8 cellular contexts compared by ENCODE assay signal in genomic region chr1:26921126-26921461, GRCh38. TPM values are rescaled to one million over a fixed set of nuclear protein-coding genes. Genes with fewer than 3 reads are reported as not detected.
DNase-seq lines count a peak whose midpoint lies in the region; ATAC-seq and TF ChIP-seq lines count a peak whose summit lies in the region.

No MANE protein-coding gene starts in this region.

- H3K9me3 Mint-ChIP-seq in T-cell = no peaks in the 10 kb centered on the region

- peak overlapping the region; percentile 45 for H3K4me3 ChIP-seq in cardiac muscle cell
- H3K4me3 ChIP-seq in skeletal muscle cell (ENCODE audit: low read depth, low read length) = peak overlapping the region; percentile 91

- CTCF ChIA-PET in T-cell (lab: Charles Lee) = interaction anchor here in 1 of 2 donors (0.5 kb wide), 1 partner anchor 369 kb away, joined by 3 read pairs; no protein-coding TSS in a partner anchor

- H3K4me1 ChIP-seq in cardiac muscle cell (ENCODE audit: low read depth) = peaks cover 9% of the 10 kb centered on the region

- peaks cover 3% of the 10 kb centered on the region for H3K36me3 Mint-ChIP-seq in T-cell

- H3K27ac Mint-ChIP-seq in T-cell = peak overlapping the region; percentile 80 to 95

- H3K27me3 ChIP-seq in cardiac muscle cell = no peaks in the 10 kb centered on the region

- peak overlapping the region; percentile 90 to 98 (median 92) for H3K4me3 Mint-ChIP-seq in T-cell

- DNase-seq in activated CD4-positive, CD25-positive, alpha-beta regulatory T cell treated with anti-CD3 and anti-CD28 coated beads, Interleukin-2, amount 50 U/mL, for 72 hours = no peak
- DNase-seq in T-cell (no peak), cardiac muscle cell (ENCODE audit: low read depth in 1 of 2, low spot score in 1 of 2) (no peak), skeletal muscle cell (ENCODE audit: low read depth) (no peak), occipital lobe (lab: John Stamatoyannopoulos, UW) (no peak), DMS153 treated with DMSO at 0.1 percent for 48 hours (lab: John Stamatoyannopoulos, UW; ENCODE audit: unreplicated experiment) (no peak)

- no peaks in the 10 kb centered on the region for H3K27me3 Mint-ChIP-seq in T-cell

- POLR2A ChIA-PET in T-cell (lab: Charles Lee) = interaction anchor here (0.6 to 2.3 kb wide), 5 partner anchors 21 to 451 kb away, joined by 3 to 13 read pairs (median 5); partner anchors contain the start of gene GPATCH3 (in 1 of the 2)

- TF ChIP-seq CTCF in cardiac muscle cell (IDR thresholded peaks at IDR 0.05; ENCODE audit: low read depth, low read length) = no peak

- H3K9me3 ChIP-seq in cardiac muscle cell (ENCODE audit: low read depth) = no peaks in the 10 kb centered on the region

- H3K27ac ChIP-seq in cardiac muscle cell = no peak overlapping the region

- ATAC-seq in activated CD4-positive, CD25-positive, alpha-beta regulatory T cell treated with anti-CD3 and anti-CD28 coated beads, Interleukin-2, amount 50 U/mL, for 24 hours = peak; percentile 68 to 69
- ATAC-seq in T-cell (replicated peaks in 1 of 4) (peak; percentile 19 to 47 (median 32)), HG02798 (IDR thresholded peaks at IDR 0.05; ENCODE audit: poor library complexity, unreplicated experiment) (no peak)

- H3K36me3 ChIP-seq in cardiac muscle cell = peaks cover 11% of the 10 kb centered on the region

- H3K4me1 Mint-ChIP-seq in T-cell = peaks cover 32 to 38% (median 35%) of the 10 kb centered on the region in 3 donors

RNA-seq across cellular contexts. Expression of gene NUDC, which starts 0.4 kb away (rescaled TPM):
- 10 to 100 TPM; 39.1 to 45.7 (median 43.2) TPM for total RNA-seq in T-cell
- total RNA-seq in cardiac muscle cell = 73.8 and 99.6 TPM in 2 replicates
- polyA plus RNA-seq in cardiac muscle cell = 152 and 192 TPM in 2 replicates
- total RNA-seq in occipital lobe = 11.2 TPM

RNA-seq across cellular contexts. Expression of gene NR0B2, which starts 7.3 kb away (rescaled TPM):
- total RNA-seq in T-cell (not detected), cardiac muscle cell (3.3 and 3.9 TPM in 2 replicates), occipital lobe (not detected)
- polyA plus RNA-seq in cardiac muscle cell = 2.1 and 2.4 TPM in 2 replicates

RNA-seq across cellular contexts. Expression of gene GPATCH3, which starts 20.8 kb away (rescaled TPM):
- total RNA-seq in T-cell = 10 to 100 TPM; 23.6 to 28.6 (median 27.6) TPM
- 11.0 and 16.1 TPM in 2 replicates for total RNA-seq in cardiac muscle cell
- polyA plus RNA-seq in cardiac muscle cell = 15.9 and 16.1 TPM in 2 replicates
- total RNA-seq in occipital lobe = 8.1 TPM

RNA-seq across cellular contexts. Expression of gene GPN2, which starts 31.0 kb away (rescaled TPM):
- 10 to 100 TPM; 30.8 to 35.7 (median 32.7) TPM for total RNA-seq in T-cell
- 18.4 and 21.5 TPM in 2 replicates for total RNA-seq in cardiac muscle cell
- 32.2 and 35.4 TPM in 2 replicates for polyA plus RNA-seq in cardiac muscle cell
- total RNA-seq in occipital lobe = 11.5 TPM

RNA-seq across cellular contexts. Expression of gene KDF1, which starts 39.2 kb away (rescaled TPM):
- total RNA-seq in T-cell (1 to 10 TPM in 4 of 5 donors, under 1 TPM in 1; 0.84 to 2.8 (median 2.3) TPM), cardiac muscle cell (0.63 and 0.67 TPM in 2 replicates), occipital lobe (not detected)
- polyA plus RNA-seq in cardiac muscle cell = 0.35 and 0.37 TPM in 2 replicates
